Comparison of ENCODE assay signal across 27 cellular contexts in the genomic region with DNA sequence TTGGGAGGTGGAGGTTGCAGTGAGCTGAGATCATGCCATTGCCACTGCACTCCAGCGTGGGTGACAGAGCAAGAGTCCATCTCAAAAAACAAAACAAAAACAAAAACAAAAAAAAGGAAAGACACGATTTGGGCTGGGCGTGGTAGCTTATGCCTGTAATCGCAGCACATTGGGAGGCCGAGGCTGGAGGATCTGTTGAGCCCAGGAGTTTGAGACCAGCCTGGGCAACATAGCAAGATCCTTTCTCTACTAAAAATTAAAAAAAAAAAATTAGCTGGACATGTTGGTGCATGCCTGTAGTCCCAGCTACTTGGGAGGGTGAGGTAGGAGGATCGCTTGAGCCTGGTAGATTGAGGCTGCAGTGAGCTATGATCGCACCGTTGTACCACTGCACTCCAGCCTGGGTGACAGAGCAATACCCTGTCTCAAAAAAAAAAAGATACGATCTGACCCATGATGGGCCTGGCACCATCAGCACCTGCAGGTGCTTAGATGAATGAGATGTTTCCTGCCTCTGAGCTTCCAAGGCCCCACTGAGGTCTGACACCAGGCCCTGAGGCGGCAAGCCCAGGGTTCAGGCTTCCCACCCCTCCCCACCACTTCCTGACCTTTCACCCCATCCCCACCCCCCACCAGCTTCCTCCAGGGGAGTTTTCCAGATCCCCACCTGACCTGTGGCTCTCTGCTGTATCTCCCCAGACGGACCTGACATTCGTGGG. TPM values are rescaled to one million over a fixed set of nuclear protein-coding genes. Genes with fewer than 3 reads are reported as not detected.
"Had no signal": no experiment of that assay in that cellular context is flagged by ENCODE, and none has a peak within 500 bp of the region (broad histone marks: within the 10 kb centered on the region; RNA-seq: fewer than 3 reads in every experiment).

No MANE protein-coding gene starts in this region.

- H3K4me1 Mint-ChIP-seq: activated naive CD4-positive, alpha-beta T cell treated with anti-CD3 and anti-CD28 coated beads, Interleukin-2, amount 50 U/mL, for 24 hours had no signal

- H3K4me1 ChIP-seq: breast epithelium had no signal

- H3K27ac ChIP-seq: breast epithelium had no signal

- H3K27me3 Mint-ChIP-seq: activated CD4-positive, alpha-beta memory T cell treated with anti-CD3 and anti-CD28 coated beads for 36 hours; activated CD4-positive, alpha-beta T cell treated with anti-CD3 and anti-CD28 coated beads, Interleukin-2, amount 10 ng/mL, durations not matched to agents 7 days and 5 days; activated naive CD4-positive, alpha-beta T cell treated with anti-CD3 and anti-CD28 coated beads, Interleukin-2, amount 50 U/mL, for 24 hours; activated T-cell treated with anti-CD3 and anti-CD28 coated beads, Interleukin-2, amount 50 U/mL, for 24 hours had no signal

- H3K9me3 ChIP-seq: breast epithelium had no signal

- H3K27ac Mint-ChIP-seq: activated CD4-positive, alpha-beta memory T cell treated with anti-CD3 and anti-CD28 coated beads for 36 hours; activated naive CD4-positive, alpha-beta T cell treated with anti-CD3 and anti-CD28 coated beads, Interleukin-2, amount 50 U/mL, for 24 hours; activated T-helper 1 cell treated with anti-CD3 and anti-CD28 coated beads, Interleukin-12 subunit alpha, Interleukin-12 subunit beta, Interleukin-2, Interleukin-4 antibody, amounts not matched to agents 30 ng/mL and 10 ng/mL and 1 ng/mL, durations not matched to agents 14 hours and 24 hours and 36 hours had no signal

- H3K4me3 ChIP-seq: breast epithelium had no signal

- FAIRE-seq: TTC549 had no signal

- H3K4me3 Mint-ChIP-seq: activated CD4-positive, alpha-beta memory T cell treated with anti-CD3 and anti-CD28 coated beads for 36 hours; activated CD4-positive, alpha-beta T cell treated with anti-CD3 and anti-CD28 coated beads, Interleukin-2, amount 10 ng/mL, durations not matched to agents 7 days and 5 days; activated naive CD4-positive, alpha-beta T cell treated with anti-CD3 and anti-CD28 coated beads, Interleukin-2, amount 50 U/mL, for 24 hours; activated T-cell treated with anti-CD3 and anti-CD28 coated beads, Interleukin-2, amount 50 U/mL, for 24 hours; activated T-helper 1 cell treated with anti-CD3 and anti-CD28 coated beads, Interleukin-12 subunit alpha, Interleukin-12 subunit beta, Interleukin-2, Interleukin-4 antibody, amounts not matched to agents 30 ng/mL and 10 ng/mL and 1 ng/mL, durations not matched to agents 14 hours and 24 hours and 36 hours had no signal

- H3K36me3 ChIP-seq: breast epithelium had no signal

- H3K9me3 Mint-ChIP-seq: activated CD4-positive, alpha-beta memory T cell treated with anti-CD3 and anti-CD28 coated beads for 36 hours; activated CD4-positive, alpha-beta T cell treated with anti-CD3 and anti-CD28 coated beads, Interleukin-2, amount 10 ng/mL, durations not matched to agents 7 days and 5 days; activated naive CD4-positive, alpha-beta T cell treated with anti-CD3 and anti-CD28 coated beads, Interleukin-2, amount 50 U/mL, for 24 hours; activated T-cell treated with anti-CD3 and anti-CD28 coated beads, Interleukin-2, amount 50 U/mL, for 24 hours; activated T-helper 1 cell treated with anti-CD3 and anti-CD28 coated beads, Interleukin-12 subunit alpha, Interleukin-12 subunit beta, Interleukin-2, Interleukin-4 antibody, amounts not matched to agents 30 ng/mL and 10 ng/mL and 1 ng/mL, durations not matched to agents 14 hours and 24 hours and 36 hours had no signal

- DNase-seq: activated CD4-positive, alpha-beta memory T cell treated with anti-CD3 and anti-CD28 coated beads for 36 hours; activated CD4-positive, alpha-beta T cell treated with anti-CD3 and anti-CD28 coated beads, Interleukin-2, amount 10 ng/mL, durations not matched to agents 7 days and 5 days; activated CD4-positive, CD25-positive, alpha-beta regulatory T cell; activated effector memory CD4-positive, alpha-beta T cell treated with Interleukin-2 at 50 U/mL for 16 hours; activated naive CD4-positive, alpha-beta T cell; activated T-cell treated with anti-CD3 and anti-CD28 coated beads, Interleukin-2, amount 50 U/mL, for 24 hours; aorta; caudate nucleus; NCI-H1092; NCI-H1417; NCI-H2029; NCI-H2107; NCI-H2171 treated with DMSO at 0.1 percent for 48 hours; NCI-H226; NCI-H526; NCI-H82; SIG-M5; T-helper 2 cell; T1000 had no signal

- H3K27me3 ChIP-seq: breast epithelium had no signal

RNA-seq across cellular contexts. Expression of gene ATP2A1, which starts 21.8 kb away (rescaled TPM):
- total RNA-seq: RPMI7951 had no signal

RNA-seq across cellular contexts. Expression of gene CD19, which starts 31.7 kb away (rescaled TPM):
- total RNA-seq: activated T-helper 1 cell treated with anti-CD3 and anti-CD28 coated beads, Interleukin-12 subunit alpha, Interleukin-12 subunit beta, Interleukin-2, Interleukin-4 antibody, amounts not matched to agents 30 ng/mL and 10 ng/mL and 1 ng/mL, durations not matched to agents 14 hours and 24 hours and 36 hours; breast epithelium; cerebellum; MCF 10A; NCI-H460; RPMI7951 had no signal
